9 cellular contexts compared by ENCODE assay signal in the genomic region with DNA sequence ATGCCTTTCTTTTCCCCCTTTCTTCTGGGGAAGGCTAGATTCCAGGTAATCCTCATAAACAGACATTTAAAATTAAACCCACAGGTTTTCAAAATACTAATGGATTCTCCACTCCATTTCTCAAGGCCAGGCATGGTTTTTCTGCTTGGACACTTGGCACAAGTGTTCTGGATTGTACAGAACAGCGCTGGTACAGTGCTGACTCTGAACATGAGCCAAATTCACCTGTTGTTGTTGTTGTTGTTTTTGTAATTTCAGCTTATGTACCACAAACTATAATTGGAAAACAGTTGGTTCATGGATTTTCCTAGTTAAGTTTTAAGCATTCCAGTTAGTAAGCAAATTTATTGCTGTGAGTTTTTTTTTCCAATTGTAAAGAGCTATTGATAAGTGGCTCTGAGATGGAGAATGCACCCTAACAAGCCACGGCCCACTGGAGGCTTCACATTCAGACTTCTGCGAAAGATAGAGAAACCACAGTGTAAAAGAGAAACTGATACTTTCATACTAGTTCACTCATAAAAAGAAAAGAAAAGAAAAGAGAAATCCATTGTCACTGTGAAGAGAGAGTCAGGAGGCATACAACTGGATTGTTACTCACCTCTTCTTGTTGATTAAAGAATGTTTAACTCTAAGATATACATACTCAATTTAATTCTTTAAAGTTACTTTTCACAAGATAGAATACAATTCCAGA. TPM values are rescaled to one million over a fixed set of nuclear protein-coding genes. Genes with fewer than 3 reads are reported as not detected.
A peak's percentile ranks its signal among the peaks of the same experiment; 100 is the strongest.
DNase-seq lines count a peak whose midpoint lies in the region; ATAC-seq, FAIRE-seq and TF ChIP-seq lines count a peak whose summit lies in the region.
"Had no signal": no experiment of that assay in that cellular context is flagged by ENCODE, and none has a peak within 500 bp of the region (broad histone marks: within the 10 kb centered on the region; RNA-seq: fewer than 3 reads in every experiment).

No MANE protein-coding gene starts in this region.

- H2AFZ ChIP-seq in trophoblast cell (ENCODE audit: insufficient read depth, low read length, poor library complexity) = no peak overlapping the region

- H3K4me2 ChIP-seq in trophoblast cell (ENCODE audit: low read length) = no peak overlapping the region

- TF ChIP-seq POLR2A in GM12891 (IDR thresholded peaks at IDR 0.05; ENCODE audit: low read depth, low read length) = no peak

- H3K36me3 Mint-ChIP-seq in activated naive CD4-positive, alpha-beta T cell treated with anti-CD3 and anti-CD28 coated beads, Interleukin-2, amount 10 ng/mL, durations not matched to agents 7 days and 5 days = peaks cover 6% of the 10 kb centered on the region

- H3K27ac ChIP-seq in trophoblast cell (ENCODE audit: low read depth, low read length) = no peak overlapping the region

- H3K27me3 ChIP-seq in trophoblast cell (ENCODE audit: insufficient read depth, low read length) = no peaks in the 10 kb centered on the region

- no peaks in the 10 kb centered on the region for H3K36me3 ChIP-seq in trophoblast cell (ENCODE audit: control insufficient read depth in 1 of 2, insufficient read depth in 2 of 2, low read length in 2 of 2)

- no peak overlapping the region for H2BK5ac ChIP-seq in trophoblast cell (ENCODE audit: low read depth, low read length, poor library complexity)

- no peaks in the 10 kb centered on the region for H3K9me3 ChIP-seq in trophoblast cell (ENCODE audit: insufficient read depth, low read depth, low read length)

- H3K9me3 Mint-ChIP-seq in activated naive CD4-positive, alpha-beta T cell treated with anti-CD3 and anti-CD28 coated beads, Interleukin-2, amount 10 ng/mL, durations not matched to agents 7 days and 5 days = peaks cover 2% of the 10 kb centered on the region

- H3K79me1 ChIP-seq in trophoblast cell (ENCODE audit: low read length) = no peaks in the 10 kb centered on the region

- FAIRE-seq in GM12891 (lab: Jason Lieb, UNC) = peak; percentile 9

- peak; percentile 94 for ATAC-seq in GM21360 (IDR thresholded peaks at IDR 0.05; ENCODE audit: unreplicated experiment)
- ATAC-seq in HG03196 (IDR thresholded peaks at IDR 0.05; ENCODE audit: unreplicated experiment) = peak; percentile 95

- H3K4me1 ChIP-seq in trophoblast cell (ENCODE audit: control insufficient read depth in 1 of 2, insufficient read depth in 2 of 2, low read length in 2 of 2) = no peaks in the 10 kb centered on the region

- no peaks in the 10 kb centered on the region for H3K79me2 ChIP-seq in trophoblast cell (ENCODE audit: control insufficient read depth, insufficient read depth, low read length, poor library complexity)

- H2BK12ac ChIP-seq in trophoblast cell (ENCODE audit: low read length) = no peak overlapping the region

- H3K23ac ChIP-seq in trophoblast cell (ENCODE audit: low read length) = no peak overlapping the region

- CTCF ChIA-PET in activated naive CD4-positive, alpha-beta T cell treated with anti-CD3 and anti-CD28 coated beads, Interleukin-2, amount 10 ng/mL, durations not matched to agents 7 days and 5 days (lab: Charles Lee) = no interaction called here

- no peak overlapping the region for H3K14ac ChIP-seq in trophoblast cell (ENCODE audit: low read length)

- no peak overlapping the region for H4K8ac ChIP-seq in trophoblast cell (ENCODE audit: low read depth, low read length)

- no peak overlapping the region for H3K4me3 ChIP-seq in trophoblast cell (ENCODE audit: low read depth, low read length)

- H4K12ac ChIP-seq in trophoblast cell (ENCODE audit: low read depth, low read length) = no peak overlapping the region

- no peak overlapping the region for H3K4me3 Mint-ChIP-seq in activated naive CD4-positive, alpha-beta T cell treated with anti-CD3 and anti-CD28 coated beads, Interleukin-2, amount 10 ng/mL, durations not matched to agents 7 days and 5 days

- H3K4me1 Mint-ChIP-seq in activated naive CD4-positive, alpha-beta T cell treated with anti-CD3 and anti-CD28 coated beads, Interleukin-2, amount 10 ng/mL, durations not matched to agents 7 days and 5 days = peaks cover 76% of the 10 kb centered on the region

- H2AK5ac ChIP-seq in trophoblast cell (ENCODE audit: low read length) = no peak overlapping the region

- H4K91ac ChIP-seq in trophoblast cell (ENCODE audit: low read depth, low read length) = no peak overlapping the region

- H3K27me3 Mint-ChIP-seq in activated naive CD4-positive, alpha-beta T cell treated with anti-CD3 and anti-CD28 coated beads, Interleukin-2, amount 10 ng/mL, durations not matched to agents 7 days and 5 days = no peaks in the 10 kb centered on the region

- H3K27ac Mint-ChIP-seq in activated naive CD4-positive, alpha-beta T cell treated with anti-CD3 and anti-CD28 coated beads, Interleukin-2, amount 10 ng/mL, durations not matched to agents 7 days and 5 days = peak overlapping the region; percentile 87

- H3K4ac ChIP-seq in trophoblast cell (ENCODE audit: low read depth, low read length) = no peak overlapping the region

- DNase-seq in GM12891 (ENCODE audit: insufficient read length, low spot score) = no peak
- DNase-seq in activated naive CD4-positive, alpha-beta T cell treated with anti-CD3 and anti-CD28 coated beads, Interleukin-2, amount 10 ng/mL, durations not matched to agents 7 days and 5 days = peak; percentile 72
- no peak for DNase-seq in midbrain (lab: John Stamatoyannopoulos, UW)
- DNase-seq in trophoblast cell = no peak
- no peak for DNase-seq in GF-D8 (lab: John Stamatoyannopoulos, UW)
- no peak for DNase-seq in ureter (ENCODE audit: low spot score)
- DNase-seq: islet precursor cell had no signal

- no peak overlapping the region for H3K9ac ChIP-seq in trophoblast cell (ENCODE audit: low read length)

- no peak overlapping the region for H3K18ac ChIP-seq in trophoblast cell (ENCODE audit: low read length)

- no CpG with 5 or more reads among the region's 3 CpGs for WGBS in trophoblast cell (ENCODE audit: extremely low coverage, insufficient coverage, insufficient read length)

- no peak overlapping the region for H2BK120ac ChIP-seq in trophoblast cell (ENCODE audit: insufficient read depth, low read length, poor library complexity)

TF ChIP-seq in GM12891, 5 proteins besides CTCF, POLR2A, EP300 and RAD21:
- TF ChIP-seq PAX5 (IDR thresholded peaks at IDR 0.05; ENCODE audit: insufficient read depth, low read length, severe bottlenecking) (no peak), POU2F2 (IDR thresholded peaks at IDR 0.05; ENCODE audit: low read depth, low read length) (no peak), SPI1 (IDR thresholded peaks at IDR 0.05; ENCODE audit: low read depth, low read length) (no peak), POLR2AphosphoS5 (IDR thresholded peaks at IDR 0.05; ENCODE audit: low read depth, low read length) (no peak), TAF1 (IDR thresholded peaks at IDR 0.05; ENCODE audit: low read depth, low read length) (no peak)

RNA-seq across cellular contexts. Expression of a gene that starts 16.2 kb away (rescaled TPM):
- polyA plus RNA-seq in GM12891 (2012; ENCODE audit: low read depth, missing spikeins) = 2.1 TPM
- 15.9 and 16.7 TPM in 2 replicates for polyA plus RNA-seq in trophoblast cell (2013)
- 170 TPM for total RNA-seq in ureter

RNA-seq across cellular contexts. Expression of a gene that starts 16.2 kb away (rescaled TPM):
- polyA plus RNA-seq in GM12891 (2012; ENCODE audit: low read depth, missing spikeins) = 6.0 TPM
- 23.4 and 25.1 TPM in 2 replicates for polyA plus RNA-seq in trophoblast cell (2013)
- total RNA-seq in ureter = 44.7 TPM
